Comparison of ENCODE assay signal across 12 cellular contexts in the genomic region with DNA sequence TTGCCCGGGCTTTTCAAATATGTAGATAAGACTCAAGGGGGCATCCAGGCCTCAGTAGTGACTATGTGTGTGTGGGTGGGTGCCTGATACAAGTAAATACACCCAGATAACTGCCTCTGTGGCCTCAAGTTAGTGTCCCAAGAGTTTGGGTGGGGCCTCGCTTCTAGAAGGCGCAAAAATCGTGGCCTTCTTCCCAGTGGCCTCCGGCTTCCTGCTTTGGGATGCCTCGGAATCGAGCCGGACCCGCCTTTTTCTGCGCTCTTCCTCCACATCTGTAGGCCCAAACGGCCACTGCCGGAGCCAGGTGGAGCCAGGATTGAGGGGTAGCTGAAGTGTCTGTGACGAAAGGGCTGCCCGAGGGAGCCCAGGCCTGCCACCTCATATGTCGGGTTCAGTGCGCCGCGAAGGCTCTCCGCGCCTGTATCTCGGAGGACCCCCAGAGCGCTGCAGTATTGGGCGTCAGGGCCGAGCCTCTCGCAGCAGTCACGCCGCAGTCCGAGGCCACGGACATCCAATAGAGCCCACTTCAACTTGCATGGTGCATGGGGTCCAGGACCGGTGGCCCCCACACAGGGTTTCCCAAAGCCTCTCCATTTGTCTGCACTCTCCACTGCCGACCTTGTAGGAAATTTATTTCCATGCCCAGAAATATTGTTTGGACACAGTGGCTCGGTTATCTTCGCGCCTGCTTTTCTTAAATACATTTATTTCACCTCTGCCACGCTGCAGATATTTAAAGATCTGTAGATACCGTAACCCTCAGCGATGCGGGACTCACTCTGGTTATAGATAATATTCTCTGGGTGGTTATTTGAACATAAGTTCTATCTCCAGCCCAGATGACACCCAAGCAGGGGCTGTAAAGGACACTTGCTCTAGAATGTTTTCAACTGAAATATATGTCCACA. TPM values are rescaled to one million over a fixed set of nuclear protein-coding genes. Genes with fewer than 3 reads are reported as not detected.
A peak's percentile ranks its signal among the peaks of the same experiment; 100 is the strongest.
DNase-seq lines count a peak whose midpoint lies in the region; ATAC-seq, FAIRE-seq and TF ChIP-seq lines count a peak whose summit lies in the region.
"Had no signal": no experiment of that assay in that cellular context is flagged by ENCODE, and none has a peak within 500 bp of the region (broad histone marks: within the 10 kb centered on the region; RNA-seq: fewer than 3 reads in every experiment).

No MANE protein-coding gene starts in this region.

- no peaks in the 10 kb centered on the region for H3K79me2 ChIP-seq in smooth muscle cell (ENCODE audit: low read depth)

- peaks cover 7% of the 10 kb centered on the region for H3F3A ChIP-seq in smooth muscle cell (ENCODE audit: low read depth)

- peak overlapping the region; percentile 97 for H3K4me2 ChIP-seq in smooth muscle cell

- TF ChIP-seq CTCF in kidney (IDR thresholded peaks at IDR 0.05; ENCODE audit: borderline replicate concordance, extremely low read depth, insufficient read depth), result no peak
- TF ChIP-seq CTCF in smooth muscle cell (IDR thresholded peaks at IDR 0.05; ENCODE audit: borderline replicate concordance, insufficient read depth, poor library complexity, severe bottlenecking), result no peak

- peaks cover 14% of the 10 kb centered on the region for H3K4me1 ChIP-seq in adipocyte (ENCODE audit: control insufficient read depth, insufficient read depth, low read length)
- H3K4me1 ChIP-seq in kidney (ENCODE audit: control insufficient read depth in 1 of 2, insufficient read depth in 1 of 2, low read depth in 1 of 2, low read length in 2 of 2), result peaks cover 6 to 13% of the 10 kb centered on the region in 2 donors
- H3K4me1 ChIP-seq in smooth muscle cell (ENCODE audit: low read depth), result peaks cover 32% of the 10 kb centered on the region

- DNase-seq in H7 (peak; percentile 59), adipocyte (ENCODE audit: low read depth) (no peak), kidney (no peak), smooth muscle cell (lab: John Stamatoyannopoulos, UW; ENCODE audit: unreplicated experiment) (no peak), NCI-H2081 (lab: John Stamatoyannopoulos, UW) (no peak)
- DNase-seq: activated CD4-positive, CD25-positive, alpha-beta regulatory T cell; activated T-cell treated with anti-CD3 and anti-CD28 coated beads, Interleukin-2, amount 50 U/mL, for 72 hours; aorta had no signal

- no peaks in the 10 kb centered on the region for H4K20me1 ChIP-seq in smooth muscle cell (ENCODE audit: low read depth)

- WGBS in smooth muscle cell (ENCODE audit: low lambda C conversion rate), result 33% methylated on average over 38 of the region's 38 CpGs

- H3K4me3 ChIP-seq in H7 (ENCODE audit: insufficient read depth, low read depth, low read length) (no peak overlapping the region), adipocyte (ENCODE audit: low read length) (peak overlapping the region; percentile 95), kidney (ENCODE audit: low read length in 2 of 2) (peak overlapping the region; percentile 34 to 88), smooth muscle cell (peak overlapping the region; percentile 95)

- peaks cover 90% of the 10 kb centered on the region for H3K27me3 ChIP-seq in H7 (ENCODE audit: control insufficient read depth, insufficient read depth, low read length)
- H3K27me3 ChIP-seq in adipocyte (replicated peaks; ENCODE audit: control insufficient read depth, insufficient read depth, low read length), result no peaks in the 10 kb centered on the region
- H3K27me3 ChIP-seq in smooth muscle cell (ENCODE audit: low read depth), result no peaks in the 10 kb centered on the region

- intact Hi-C loops in kidney (cut with DNase I), result loop anchor here (10.0 kb wide), 1 partner anchor 508 kb away; no protein-coding TSS in a partner anchor

- H3K9me3 ChIP-seq in adipocyte (ENCODE audit: control insufficient read depth, low read length) (no peaks in the 10 kb centered on the region), kidney (ENCODE audit: control insufficient read depth in 1 of 2, low read length in 2 of 2) (no peaks in the 10 kb centered on the region), smooth muscle cell (replicated peaks; ENCODE audit: low read depth) (no peaks in the 10 kb centered on the region)

- no peak for FAIRE-seq in kidney (lab: Jason Lieb, UNC)
- FAIRE-seq: GM19239 had no signal

- H3K27ac ChIP-seq in kidney (ENCODE audit: low read depth in 2 of 2, low read length in 2 of 2) (peak overlapping the region; percentile 93 to 97), smooth muscle cell (ENCODE audit: low read depth) (no peak overlapping the region)
- H3K27ac ChIP-seq: C4-2B had no signal

- H3K9ac ChIP-seq in adipocyte (ENCODE audit: low read length), result peak overlapping the region; percentile 100
- peak overlapping the region; percentile 32 to 79 for H3K9ac ChIP-seq in kidney (ENCODE audit: low read length in 2 of 2)
- H3K9ac ChIP-seq in smooth muscle cell (ENCODE audit: low read depth), result no peak overlapping the region

- H3K36me3 ChIP-seq in H7 (replicated peaks; ENCODE audit: control insufficient read depth, insufficient read depth, low read length) (no peaks in the 10 kb centered on the region), adipocyte (ENCODE audit: control insufficient read depth, insufficient read depth, low read length, severe bottlenecking) (no peaks in the 10 kb centered on the region), kidney (ENCODE audit: control insufficient read depth in 1 of 2, insufficient read depth in 2 of 2, low read length in 2 of 2) (no peaks in the 10 kb centered on the region), smooth muscle cell (ENCODE audit: low read depth) (no peaks in the 10 kb centered on the region)

- peak overlapping the region; percentile 17 for H2AFZ ChIP-seq in smooth muscle cell (ENCODE audit: low read depth)

- ATAC-seq in GM19395 (IDR thresholded peaks at IDR 0.05; ENCODE audit: unreplicated experiment) (no peak), HG03469 (IDR thresholded peaks at IDR 0.05; ENCODE audit: unreplicated experiment) (no peak)
- ATAC-seq: activated T-cell treated with anti-CD3 and anti-CD28 coated beads, Interleukin-2, amount 50 U/mL, for 72 hours had no signal

RNA-seq across cellular contexts. Expression of a gene that starts 4.8 kb away (rescaled TPM):
- 0.03 and 0.37 TPM in 2 replicates for total RNA-seq in H7 (2014; rRNA removed; shearing (Covaris generic))
- total RNA-seq in kidney (34.7 TPM), smooth muscle cell (5.2 and 11.8 TPM in 2 replicates)
- polyA plus RNA-seq in kidney (ENCODE audit: insufficient read depth, low read depth, low replicate concordance) (45.8 TPM), smooth muscle cell (6.8 and 8.4 TPM in 2 replicates)

RNA-seq across cellular contexts. Expression of a gene that starts 25.0 kb away (rescaled TPM):
- not detected in 2 replicates for total RNA-seq in H7 (2014; rRNA removed; shearing (Covaris generic))
- total RNA-seq in kidney (23.2 TPM), smooth muscle cell (1.5 and 87.4 TPM in 2 replicates)
- polyA plus RNA-seq in kidney (ENCODE audit: insufficient read depth, low read depth, low replicate concordance) (48.6 TPM), smooth muscle cell (1.6 and 2.0 TPM in 2 replicates)
- total RNA-seq: activated T-cell treated with anti-CD3 and anti-CD28 coated beads, Interleukin-2, amount 50 U/mL, for 72 hours had no signal
